Comparison of ENCODE assay signal across 8 cellular contexts in the genomic region with DNA sequence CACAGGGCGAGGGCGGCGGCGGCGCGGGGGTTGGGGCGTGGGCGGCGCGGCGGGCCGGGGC. TPM values are rescaled to one million over a fixed set of nuclear protein-coding genes. Genes with fewer than 3 reads are reported as not detected.
DNase-seq lines count a peak whose midpoint lies in the region; ATAC-seq and TF ChIP-seq lines count a peak whose summit lies in the region.
"Had no signal": no experiment of that assay in that cellular context is flagged by ENCODE, and none has a peak within 500 bp of the region (broad histone marks: within the 10 kb centered on the region; RNA-seq: fewer than 3 reads in every experiment).

A gene (minus strand): TSS at position 30 of the 61 bp plus-strand sequence. CDS start 226 bp downstream, outside the sequence.

- TF ChIP-seq CTCF in HL-60 (IDR thresholded peaks at IDR 0.05; ENCODE audit: insufficient read depth, low read length): no peak
- no peak for TF ChIP-seq CTCF in kidney epithelial cell (IDR thresholded peaks at IDR 0.05; ENCODE audit: insufficient read depth, low read length, poor library complexity, severe bottlenecking)

- DNase-seq in HL-60 (ENCODE audit: low read depth in 1 of 2, low spot score in 1 of 2) (no peak), kidney epithelial cell (ENCODE audit: low read depth) (no peak), GDM1 (lab: John Stamatoyannopoulos, UW) (no peak), NCI-H524 treated with DMSO at 0.1 percent for 48 hours (lab: John Stamatoyannopoulos, UW) (no peak), NCI-H1092 (lab: John Stamatoyannopoulos, UW) (no peak)
- DNase-seq in activated T-helper 1 cell treated with anti-CD3 and anti-CD28 coated beads, Interleukin-12 subunit alpha, Interleukin-12 subunit beta, Interleukin-2, Interleukin-4 antibody, amounts not matched to agents 30 ng/mL and 10 ng/mL and 1 ng/mL, durations not matched to agents 14 hours and 24 hours and 36 hours (ENCODE audit: low spot score): no peak
- no peak for DNase-seq in stimulated activated naive CD8-positive, alpha-beta T cell treated with anti-CD3 and anti-CD28 coated beads, Interleukin-15, amount 100 ng/mL, for 72 hours

- ATAC-seq in stimulated activated naive CD8-positive, alpha-beta T cell treated with anti-CD3 and anti-CD28 coated beads, Interleukin-15, amount 100 ng/mL, for 72 hours: no peak

- intact Hi-C loops in activated T-helper 1 cell treated with anti-CD3 and anti-CD28 coated beads, Interleukin-12 subunit alpha, Interleukin-12 subunit beta, Interleukin-2, Interleukin-4 antibody, amounts not matched to agents 30 ng/mL and 10 ng/mL and 1 ng/mL, durations not matched to agents 14 hours and 24 hours and 36 hours (cut with micrococcal nuclease): loop anchor here (1.0 to 10.0 kb wide), 4 partner anchors 31 to 296 kb away; no protein-coding TSS in a partner anchor

- no peak within 1 kb of the TSS for H3K27ac ChIP-seq in HL-60 (replicated peaks)

- H3K4me1 Mint-ChIP-seq in activated T-helper 1 cell treated with anti-CD3 and anti-CD28 coated beads, Interleukin-12 subunit alpha, Interleukin-12 subunit beta, Interleukin-2, Interleukin-4 antibody, amounts not matched to agents 30 ng/mL and 10 ng/mL and 1 ng/mL, durations not matched to agents 14 hours and 24 hours and 36 hours (ENCODE audit: low read depth): no peaks in the 10 kb centered on the region
- H3K4me1 Mint-ChIP-seq in stimulated activated naive CD8-positive, alpha-beta T cell treated with anti-CD3 and anti-CD28 coated beads, Interleukin-15, amount 100 ng/mL, for 72 hours: peaks cover 16% of the 10 kb centered on the region

- H3K27me3 Mint-ChIP-seq in activated T-helper 1 cell treated with anti-CD3 and anti-CD28 coated beads, Interleukin-12 subunit alpha, Interleukin-12 subunit beta, Interleukin-2, Interleukin-4 antibody, amounts not matched to agents 30 ng/mL and 10 ng/mL and 1 ng/mL, durations not matched to agents 14 hours and 24 hours and 36 hours (ENCODE audit: insufficient read depth): peaks cover 6% of the 10 kb centered on the region
- H3K27me3 Mint-ChIP-seq in stimulated activated naive CD8-positive, alpha-beta T cell treated with anti-CD3 and anti-CD28 coated beads, Interleukin-15, amount 100 ng/mL, for 72 hours: peaks cover 9% of the 10 kb centered on the region

- peak within 1 kb of the TSS; percentile 82 for H3K4me3 Mint-ChIP-seq in activated T-helper 1 cell treated with anti-CD3 and anti-CD28 coated beads, Interleukin-12 subunit alpha, Interleukin-12 subunit beta, Interleukin-2, Interleukin-4 antibody, amounts not matched to agents 30 ng/mL and 10 ng/mL and 1 ng/mL, durations not matched to agents 14 hours and 24 hours and 36 hours
- H3K4me3 Mint-ChIP-seq in stimulated activated naive CD8-positive, alpha-beta T cell treated with anti-CD3 and anti-CD28 coated beads, Interleukin-15, amount 100 ng/mL, for 72 hours: peak within 1 kb of the TSS; percentile 70 to 72

- H3K27ac Mint-ChIP-seq in activated T-helper 1 cell treated with anti-CD3 and anti-CD28 coated beads, Interleukin-12 subunit alpha, Interleukin-12 subunit beta, Interleukin-2, Interleukin-4 antibody, amounts not matched to agents 30 ng/mL and 10 ng/mL and 1 ng/mL, durations not matched to agents 14 hours and 24 hours and 36 hours: no peak within 1 kb of the TSS
- H3K27ac Mint-ChIP-seq in stimulated activated naive CD8-positive, alpha-beta T cell treated with anti-CD3 and anti-CD28 coated beads, Interleukin-15, amount 100 ng/mL, for 72 hours: no peak within 1 kb of the TSS

- no peaks in the 10 kb centered on the region for H3K36me3 Mint-ChIP-seq in activated T-helper 1 cell treated with anti-CD3 and anti-CD28 coated beads, Interleukin-12 subunit alpha, Interleukin-12 subunit beta, Interleukin-2, Interleukin-4 antibody, amounts not matched to agents 30 ng/mL and 10 ng/mL and 1 ng/mL, durations not matched to agents 14 hours and 24 hours and 36 hours (ENCODE audit: low read depth)

- H3K4me3 ChIP-seq in HL-60 (replicated peaks; ENCODE audit: insufficient read depth, low read length): peak within 1 kb of the TSS; percentile 27
- H3K4me3 ChIP-seq in kidney epithelial cell (ENCODE audit: low read depth, low read length): peak within 1 kb of the TSS; percentile 47

- H3K36me3 ChIP-seq in kidney epithelial cell (ENCODE audit: control insufficient read depth, insufficient read depth, low read length): no peaks in the 10 kb centered on the region
- H3K36me3 ChIP-seq: adrenal gland had no signal

- H3K27me3 ChIP-seq in HL-60 (ENCODE audit: insufficient read depth, poor library complexity, severe bottlenecking) (peaks cover 4% of the 10 kb centered on the region), kidney epithelial cell (ENCODE audit: control insufficient read depth, insufficient read depth, low read length) (no peaks in the 10 kb centered on the region)
- H3K27me3 ChIP-seq: adrenal gland had no signal

- no peaks in the 10 kb centered on the region for H3K9me3 Mint-ChIP-seq in activated T-helper 1 cell treated with anti-CD3 and anti-CD28 coated beads, Interleukin-12 subunit alpha, Interleukin-12 subunit beta, Interleukin-2, Interleukin-4 antibody, amounts not matched to agents 30 ng/mL and 10 ng/mL and 1 ng/mL, durations not matched to agents 14 hours and 24 hours and 36 hours
- no peaks in the 10 kb centered on the region for H3K9me3 Mint-ChIP-seq in stimulated activated naive CD8-positive, alpha-beta T cell treated with anti-CD3 and anti-CD28 coated beads, Interleukin-15, amount 100 ng/mL, for 72 hours

RNA-seq across cellular contexts. Expression of the gene that starts here (rescaled TPM):
- total RNA-seq in activated T-helper 1 cell treated with anti-CD3 and anti-CD28 coated beads, Interleukin-12 subunit alpha, Interleukin-12 subunit beta, Interleukin-2, Interleukin-4 antibody, amounts not matched to agents 30 ng/mL and 10 ng/mL and 1 ng/mL, durations not matched to agents 14 hours and 24 hours and 36 hours: 1.7 and 1.9 TPM in 2 replicates
- total RNA-seq in kidney epithelial cell: 18.2 and 22.9 TPM in 2 replicates
